2 cellular contexts compared by ENCODE assay signal in genomic region chr6:100304575-100304974, GRCh38.
TF ChIP-seq lines count a peak whose summit lies in the region.

No MANE protein-coding gene starts in this region.

TF ChIP-seq in HCT116, 20 proteins besides CTCF, POLR2A, EP300 and RAD21 (continued from another document):
- TF ChIP-seq, protein P1, sequence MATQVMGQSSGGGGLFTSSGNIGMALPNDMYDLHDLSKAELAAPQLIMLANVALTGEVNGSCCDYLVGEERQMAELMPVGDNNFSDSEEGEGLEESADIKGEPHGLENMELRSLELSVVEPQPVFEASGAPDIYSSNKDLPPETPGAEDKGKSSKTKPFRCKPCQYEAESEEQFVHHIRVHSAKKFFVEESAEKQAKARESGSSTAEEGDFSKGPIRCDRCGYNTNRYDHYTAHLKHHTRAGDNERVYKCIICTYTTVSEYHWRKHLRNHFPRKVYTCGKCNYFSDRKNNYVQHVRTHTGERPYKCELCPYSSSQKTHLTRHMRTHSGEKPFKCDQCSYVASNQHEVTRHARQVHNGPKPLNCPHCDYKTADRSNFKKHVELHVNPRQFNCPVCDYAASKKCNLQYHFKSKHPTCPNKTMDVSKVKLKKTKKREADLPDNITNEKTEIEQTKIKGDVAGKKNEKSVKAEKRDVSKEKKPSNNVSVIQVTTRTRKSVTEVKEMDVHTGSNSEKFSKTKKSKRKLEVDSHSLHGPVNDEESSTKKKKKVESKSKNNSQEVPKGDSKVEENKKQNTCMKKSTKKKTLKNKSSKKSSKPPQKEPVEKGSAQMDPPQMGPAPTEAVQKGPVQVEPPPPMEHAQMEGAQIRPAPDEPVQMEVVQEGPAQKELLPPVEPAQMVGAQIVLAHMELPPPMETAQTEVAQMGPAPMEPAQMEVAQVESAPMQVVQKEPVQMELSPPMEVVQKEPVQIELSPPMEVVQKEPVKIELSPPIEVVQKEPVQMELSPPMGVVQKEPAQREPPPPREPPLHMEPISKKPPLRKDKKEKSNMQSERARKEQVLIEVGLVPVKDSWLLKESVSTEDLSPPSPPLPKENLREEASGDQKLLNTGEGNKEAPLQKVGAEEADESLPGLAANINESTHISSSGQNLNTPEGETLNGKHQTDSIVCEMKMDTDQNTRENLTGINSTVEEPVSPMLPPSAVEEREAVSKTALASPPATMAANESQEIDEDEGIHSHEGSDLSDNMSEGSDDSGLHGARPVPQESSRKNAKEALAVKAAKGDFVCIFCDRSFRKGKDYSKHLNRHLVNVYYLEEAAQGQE (IDR thresholded peaks at IDR 0.05; ENCODE audit: low read depth) = no peak
- no peak for TF ChIP-seq ZNF274 (IDR thresholded peaks at IDR 0.05; ENCODE audit: low read depth, low read length)
- no peak for TF ChIP-seq ZBTB33 (IDR thresholded peaks at IDR 0.05; ENCODE audit: extremely low read depth, insufficient replicate concordance, low read length)
- TF ChIP-seq ZFX (IDR thresholded peaks at IDR 0.05) = no peak
- no peak for TF ChIP-seq EZH2 (IDR thresholded peaks at IDR 0.05)
- no peak for TF ChIP-seq POLR2AphosphoS5 (IDR thresholded peaks at IDR 0.05; ENCODE audit: low read depth, low read length)
- TF ChIP-seq TCF7L2 (IDR thresholded peaks at IDR 0.05; ENCODE audit: borderline replicate concordance, extremely low read depth, insufficient read depth, insufficient read length) = no peak

TF ChIP-seq in K562, 482 proteins besides CTCF, POLR2A, EP300 and RAD21 (continued from another document):
- TF ChIP-seq, protein P2, sequence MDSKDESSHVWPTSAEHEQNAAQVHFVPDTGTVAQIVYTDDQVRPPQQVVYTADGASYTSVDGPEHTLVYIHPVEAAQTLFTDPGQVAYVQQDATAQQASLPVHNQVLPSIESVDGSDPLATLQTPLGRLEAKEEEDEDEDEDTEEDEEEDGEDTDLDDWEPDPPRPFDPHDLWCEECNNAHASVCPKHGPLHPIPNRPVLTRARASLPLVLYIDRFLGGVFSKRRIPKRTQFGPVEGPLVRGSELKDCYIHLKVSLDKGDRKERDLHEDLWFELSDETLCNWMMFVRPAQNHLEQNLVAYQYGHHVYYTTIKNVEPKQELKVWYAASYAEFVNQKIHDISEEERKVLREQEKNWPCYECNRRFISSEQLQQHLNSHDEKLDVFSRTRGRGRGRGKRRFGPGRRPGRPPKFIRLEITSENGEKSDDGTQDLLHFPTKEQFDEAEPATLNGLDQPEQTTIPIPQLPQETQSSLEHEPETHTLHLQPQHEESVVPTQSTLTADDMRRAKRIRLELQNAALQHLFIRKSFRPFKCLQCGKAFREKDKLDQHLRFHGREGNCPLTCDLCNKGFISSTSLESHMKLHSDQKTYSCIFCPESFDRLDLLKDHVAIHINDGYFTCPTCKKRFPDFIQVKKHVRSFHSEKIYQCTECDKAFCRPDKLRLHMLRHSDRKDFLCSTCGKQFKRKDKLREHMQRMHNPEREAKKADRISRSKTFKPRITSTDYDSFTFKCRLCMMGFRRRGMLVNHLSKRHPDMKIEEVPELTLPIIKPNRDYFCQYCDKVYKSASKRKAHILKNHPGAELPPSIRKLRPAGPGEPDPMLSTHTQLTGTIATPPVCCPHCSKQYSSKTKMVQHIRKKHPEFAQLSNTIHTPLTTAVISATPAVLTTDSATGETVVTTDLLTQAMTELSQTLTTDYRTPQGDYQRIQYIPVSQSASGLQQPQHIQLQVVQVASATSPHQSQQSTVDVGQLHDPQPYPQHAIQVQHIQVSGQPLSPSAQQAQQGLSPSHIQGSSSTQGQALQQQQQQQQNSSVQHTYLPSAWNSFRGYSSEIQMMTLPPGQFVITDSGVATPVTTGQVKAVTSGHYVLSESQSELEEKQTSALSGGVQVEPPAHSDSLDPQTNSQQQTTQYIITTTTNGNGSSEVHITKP (IDR thresholded peaks at IDR 0.05; ENCODE audit: partially characterized antibody) = no peak
- TF ChIP-seq ELF2 (CRISPR knock-in tag; IDR thresholded peaks at IDR 0.05) (no peak), CGGBP1 (CRISPR knock-in tag; IDR thresholded peaks at IDR 0.05) (no peak), ZFP91 (CRISPR knock-in tag; IDR thresholded peaks at IDR 0.05) (no peak), NR2C1 (IDR thresholded peaks at IDR 0.05) (no peak), NR2C1 (tag; IDR thresholded peaks at IDR 0.05) (no peak), CBX5 (IDR thresholded peaks at IDR 0.05; ENCODE audit: borderline replicate concordance, low read depth) (no peak), TAF1 (IDR thresholded peaks at IDR 0.05; ENCODE audit: control insufficient read depth, extremely low read depth, insufficient read depth, low read length, severe bottlenecking) (no peak), ZNF280A (IDR thresholded peaks at IDR 0.05; ENCODE audit: low read depth, partially characterized antibody) (no peak), ELF1 (tag; IDR thresholded peaks at IDR 0.05) (no peak), TRIM25 (IDR thresholded peaks at IDR 0.05; ENCODE audit: borderline replicate concordance) (no peak), ZZZ3 (IDR thresholded peaks at IDR 0.05) (no peak), XRCC5 (IDR thresholded peaks at IDR 0.05; ENCODE audit: low read depth, low read length) (no peak)
- TF ChIP-seq, protein P3, sequence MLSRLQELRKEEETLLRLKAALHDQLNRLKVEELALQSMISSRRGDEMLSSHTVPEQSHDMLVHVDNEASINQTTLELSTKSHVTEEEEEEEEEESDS (CRISPR knock-in tag; IDR thresholded peaks at IDR 0.05) = no peak
TF ChIP-seq in K562: peak in this region for 0.
